Comparison of ENCODE assay signal across 28 cellular contexts in the genomic region with DNA sequence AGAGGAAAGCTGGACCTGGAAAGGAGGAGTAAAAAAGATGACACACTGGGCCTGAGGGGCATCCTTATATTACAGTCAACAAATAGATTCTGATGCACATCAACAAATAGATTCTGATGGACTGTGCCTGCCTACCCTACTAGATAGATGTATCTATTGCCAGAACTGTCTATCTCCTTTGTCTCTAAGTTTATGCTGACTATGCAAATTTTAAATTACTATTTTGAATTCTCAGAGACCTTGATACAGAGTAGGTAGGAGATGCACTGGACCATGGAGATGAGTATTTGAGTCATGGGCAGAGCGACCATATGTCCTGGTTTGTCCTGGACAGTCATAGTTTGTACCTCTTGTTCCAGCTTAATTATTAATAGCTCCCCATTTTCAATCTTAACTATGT.
"Had no signal": no experiment of that assay in that cellular context is flagged by ENCODE, and none has a peak within 500 bp of the region (broad histone marks: within the 10 kb centered on the region; RNA-seq: fewer than 3 reads in every experiment).

No MANE protein-coding gene starts in this region.

- H3K27ac ChIP-seq: brain microvascular endothelial cell, coronary artery, dorsolateral prefrontal cortex, heart left ventricle, WERI-Rb-1 had no signal

- H3K27me3 ChIP-seq: brain microvascular endothelial cell, heart left ventricle had no signal

- H3K36me3 ChIP-seq: brain microvascular endothelial cell, heart left ventricle, WERI-Rb-1 had no signal

- DNase-seq: activated B cell treated with CpG ODN at 0.5 μM for 24 hours; activated CD4-positive, alpha-beta T cell treated with anti-CD3 and anti-CD28 coated beads for 48 hours; activated CD4-positive, alpha-beta T cell treated with anti-CD3 and anti-CD28 coated beads, Interleukin-2, amount 50 U/mL, for 1 hour; activated CD4-positive, alpha-beta T cell treated with anti-CD3 and anti-CD28 coated beads, Interleukin-2, amount 50 U/mL, for 48 hours; activated CD8-positive, alpha-beta memory T cell treated with anti-CD3 and anti-CD28 coated beads for 24 hours; activated CD8-positive, alpha-beta T cell treated with anti-CD3 and anti-CD28 coated beads for 36 hours; activated effector memory CD4-positive, alpha-beta T cell treated with Interleukin-2 at 50 U/mL for 16 hours; activated gamma-delta T cell treated with Interleukin-2 at 50 U/mL for 16 hours; activated naive CD4-positive, alpha-beta T cell treated with anti-CD3 and anti-CD28 coated beads, Interleukin-2, amount 50 U/mL, for 16 hours; activated naive CD4-positive, alpha-beta T cell treated with Interleukin-2 at 50 U/mL for 16 hours; activated T-cell treated with anti-CD3 and anti-CD28 coated beads, Interleukin-2, amount 50 U/mL, for 4 hours; amniotic stem cell; anterior cingulate cortex; brain microvascular endothelial cell; dorsolateral prefrontal cortex; effector memory CD4-positive, alpha-beta T cell; endodermal cell; foreskin fibroblast; glutamatergic neuron; heart left ventricle; T1000; WERI-Rb-1 had no signal

- H3K4me1 ChIP-seq: heart left ventricle had no signal

- FAIRE-seq: bronchial epithelial cell, frontal cortex had no signal

- H3K4me3 ChIP-seq: coronary artery, dorsolateral prefrontal cortex, heart left ventricle had no signal

- ATAC-seq: activated CD4-positive, CD25-positive, alpha-beta regulatory T cell treated with anti-CD3 and anti-CD28 coated beads, Interleukin-2, amount 50 U/mL, for 24 hours; activated CD8-positive, alpha-beta T cell treated with anti-CD3 and anti-CD28 coated beads for 36 hours; activated T-cell treated with anti-CD3 and anti-CD28 coated beads, Interleukin-2, amount 50 U/mL, for 4 hours; activated T-helper 17 cell treated with anti-CD3 and anti-CD28 coated beads, Interleukin-2, amount 50 U/mL, for 72 hours; esophagus mucosa; heart left ventricle had no signal
